In the genomic region with DNA sequence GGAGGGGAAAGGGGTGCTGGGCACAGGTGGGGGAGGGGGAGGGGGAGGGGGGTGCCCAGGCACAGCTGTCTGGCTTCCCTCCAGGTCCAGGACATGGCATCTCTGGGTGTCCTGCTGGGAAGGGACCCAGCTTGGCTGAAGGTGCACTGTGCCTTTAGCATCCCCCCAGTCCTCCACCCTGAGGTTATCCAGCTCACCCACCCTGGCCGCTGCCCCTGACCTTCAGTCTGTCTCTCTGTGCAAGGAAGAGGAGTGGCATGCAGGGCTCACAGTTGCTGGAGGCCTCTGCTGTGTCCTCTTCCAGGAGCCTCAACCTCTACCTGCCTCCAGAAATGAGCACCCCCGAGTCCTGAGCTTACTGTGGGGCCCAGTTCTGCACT, we compare ENCODE assay signal across 13 cellular contexts. TPM values are rescaled to one million over a fixed set of nuclear protein-coding genes. Genes with fewer than 3 reads are reported as not detected.
A peak's percentile ranks its signal among the peaks of the same experiment; 100 is the strongest.
DNase-seq lines count a peak whose midpoint lies in the region; ATAC-seq and TF ChIP-seq lines count a peak whose summit lies in the region.
"Had no signal": no experiment of that assay in that cellular context is flagged by ENCODE, and none has a peak within 500 bp of the region (broad histone marks: within the 10 kb centered on the region; RNA-seq: fewer than 3 reads in every experiment).

No MANE protein-coding gene starts in this region.

- intact Hi-C loops in activated CD4-positive, alpha-beta memory T cell treated with anti-CD3 and anti-CD28 coated beads for 36 hours (cut with micrococcal nuclease), result loop anchor here (2.0 kb wide), 1 partner anchor 14 kb away; no protein-coding TSS in a partner anchor

- TF ChIP-seq CTCF in upper lobe of left lung (IDR thresholded peaks at IDR 0.05), result no peak
- no peak for TF ChIP-seq CTCF in nephron progenitor cell (IDR thresholded peaks at IDR 0.05)

- no peaks in the 10 kb centered on the region for H3K27me3 ChIP-seq in upper lobe of left lung
- H3K27me3 ChIP-seq: right atrium auricular region had no signal

- H3K36me3 ChIP-seq in upper lobe of left lung, result no peaks in the 10 kb centered on the region
- H3K36me3 ChIP-seq: right atrium auricular region had no signal

- H3K27me3 Mint-ChIP-seq in activated T-cell treated with anti-CD3 and anti-CD28 coated beads, Interleukin-2, amount 50 U/mL, for 24 hours, result no peaks in the 10 kb centered on the region
- H3K27me3 Mint-ChIP-seq in activated CD4-positive, alpha-beta memory T cell treated with anti-CD3 and anti-CD28 coated beads for 36 hours, result no peaks in the 10 kb centered on the region
- H3K27me3 Mint-ChIP-seq in nephron progenitor cell (ENCODE audit: low read depth, poor library complexity), result peaks cover 18% of the 10 kb centered on the region
- H3K27me3 Mint-ChIP-seq: central memory CD8-positive, alpha-beta T cell had no signal

- TF ChIP-seq POLR2A in upper lobe of left lung (IDR thresholded peaks at IDR 0.05), result no peak

- H3K9me3 ChIP-seq in upper lobe of left lung, result peaks cover 0 to 3% (median 0%) of the 10 kb centered on the region in 4 donors
- H3K9me3 ChIP-seq: right atrium auricular region had no signal

- no peak overlapping the region for H3K4me3 ChIP-seq in upper lobe of left lung
- H3K4me3 ChIP-seq: right atrium auricular region had no signal

- CTCF ChIA-PET in activated CD4-positive, alpha-beta memory T cell treated with anti-CD3 and anti-CD28 coated beads for 36 hours (lab: Charles Lee), result interaction anchor here (0.8 to 1.4 kb wide), 7 partner anchors 22 to 198 kb away, joined by 3 to 4 read pairs (median 3); no protein-coding TSS in a partner anchor

- POLR2A ChIA-PET in activated CD4-positive, alpha-beta memory T cell treated with anti-CD3 and anti-CD28 coated beads for 36 hours (lab: Charles Lee), result interaction anchor here (0.5 to 1.5 kb wide), 3 partner anchors 9 to 36 kb away, joined by 4 read pairs; a partner anchor contains a TSS

- ATAC-seq in upper lobe of left lung (ENCODE audit: low FRiP score in 2 of 2) (no peak), GM18498 (IDR thresholded peaks at IDR 0.05; ENCODE audit: unreplicated experiment) (no peak)

- H3K9me3 Mint-ChIP-seq in activated T-cell treated with anti-CD3 and anti-CD28 coated beads, Interleukin-2, amount 50 U/mL, for 24 hours, result no peaks in the 10 kb centered on the region
- no peaks in the 10 kb centered on the region for H3K9me3 Mint-ChIP-seq in activated CD4-positive, alpha-beta memory T cell treated with anti-CD3 and anti-CD28 coated beads for 36 hours
- peaks cover 23% of the 10 kb centered on the region for H3K9me3 Mint-ChIP-seq in nephron progenitor cell
- H3K9me3 Mint-ChIP-seq: central memory CD8-positive, alpha-beta T cell had no signal

- DNase-seq in activated T-cell treated with anti-CD3 and anti-CD28 coated beads, Interleukin-2, amount 50 U/mL, for 24 hours, result peak; percentile 28
- DNase-seq in activated T-cell treated with anti-CD3 and anti-CD28 coated beads for 4 hours (no peak), mesenteric fat pad (ENCODE audit: low spot score) (peak; percentile 76), upper lobe of left lung (no peak), nephron progenitor cell (no peak), SKM-1 treated with dmso at 0.1 percent for 144 hours (lab: John Stamatoyannopoulos, UW; ENCODE audit: unreplicated experiment) (no peak)
- DNase-seq in activated CD4-positive, alpha-beta memory T cell treated with anti-CD3 and anti-CD28 coated beads for 36 hours, result no peak
- DNase-seq: MM.1S, NCI-H187 had no signal

- peaks cover 10 to 23% (median 18%) of the 10 kb centered on the region in 4 donors for H3K4me1 ChIP-seq in upper lobe of left lung

- H3K27ac ChIP-seq in upper lobe of left lung, result peak overlapping the region; percentile 65 to 84 (median 76)
- H3K27ac ChIP-seq: right atrium auricular region had no signal

- peaks cover 21% of the 10 kb centered on the region for H3K4me1 Mint-ChIP-seq in activated T-cell treated with anti-CD3 and anti-CD28 coated beads, Interleukin-2, amount 50 U/mL, for 24 hours (ENCODE audit: low read depth)
- H3K4me1 Mint-ChIP-seq in activated CD4-positive, alpha-beta memory T cell treated with anti-CD3 and anti-CD28 coated beads for 36 hours (ENCODE audit: low read depth), result peaks cover 20% of the 10 kb centered on the region
- peaks cover 30% of the 10 kb centered on the region for H3K4me1 Mint-ChIP-seq in nephron progenitor cell

- TF ChIP-seq EP300 in upper lobe of left lung (IDR thresholded peaks at IDR 0.05), result no peak

- no peaks in the 10 kb centered on the region for H3K36me3 Mint-ChIP-seq in activated T-cell treated with anti-CD3 and anti-CD28 coated beads, Interleukin-2, amount 50 U/mL, for 24 hours (ENCODE audit: low read depth)
- no peaks in the 10 kb centered on the region for H3K36me3 Mint-ChIP-seq in activated CD4-positive, alpha-beta memory T cell treated with anti-CD3 and anti-CD28 coated beads for 36 hours
- H3K36me3 Mint-ChIP-seq in nephron progenitor cell (ENCODE audit: low read depth), result no peaks in the 10 kb centered on the region

- H3K4me3 Mint-ChIP-seq in activated T-cell treated with anti-CD3 and anti-CD28 coated beads, Interleukin-2, amount 50 U/mL, for 24 hours, result no peak overlapping the region
- no peak overlapping the region for H3K4me3 Mint-ChIP-seq in activated CD4-positive, alpha-beta memory T cell treated with anti-CD3 and anti-CD28 coated beads for 36 hours
- no peak overlapping the region for H3K4me3 Mint-ChIP-seq in nephron progenitor cell
- H3K4me3 Mint-ChIP-seq: memory B cell had no signal

- WGBS in upper lobe of left lung, 2 donors, result 60 to 79% methylated on average over 1 to 2 of the region's 2 CpGs

- H3K27ac Mint-ChIP-seq in activated T-cell treated with anti-CD3 and anti-CD28 coated beads, Interleukin-2, amount 50 U/mL, for 24 hours, result no peak overlapping the region
- peak overlapping the region; percentile 47 for H3K27ac Mint-ChIP-seq in activated CD4-positive, alpha-beta memory T cell treated with anti-CD3 and anti-CD28 coated beads for 36 hours
- no peak overlapping the region for H3K27ac Mint-ChIP-seq in nephron progenitor cell
- H3K27ac Mint-ChIP-seq: memory B cell had no signal

RNA-seq across cellular contexts. Expression of a gene that starts 9.4 kb away (rescaled TPM):
- total RNA-seq in activated CD4-positive, alpha-beta memory T cell treated with anti-CD3 and anti-CD28 coated beads for 36 hours, result 10 to 100 TPM; 52.0 to 58.7 TPM
- total RNA-seq in mesenteric fat pad, result 940 TPM
- 1,000 to 10,000 TPM in 5 of 6 donors, 100 to 1,000 TPM in 1; 993 to 3,355 (median 2,221) TPM for total RNA-seq in upper lobe of left lung

RNA-seq across cellular contexts. Expression of a gene that starts 22.7 kb away (rescaled TPM):
- total RNA-seq in activated CD4-positive, alpha-beta memory T cell treated with anti-CD3 and anti-CD28 coated beads for 36 hours, result under 1 TPM; 0.27 to 0.29 TPM
- 1.5 TPM for total RNA-seq in mesenteric fat pad
- total RNA-seq in upper lobe of left lung, result 10 to 100 TPM in 4 of 6 donors, 1 to 10 TPM in 2; 8.7 to 28.3 (median 14.2) TPM

Comparison
In these comparisons a context has a peak if more than half of its experiments do, and no peak if none do; other contexts are left out.
1. DNase-seq: peak in activated T-cell treated with anti-CD3 and anti-CD28 coated beads, Interleukin-2, amount 50 U/mL, for 24 hours (single experiment) and mesenteric fat pad (single experiment); none in activated T-cell treated with anti-CD3 and anti-CD28 coated beads for 4 hours (single experiment), activated CD4-positive, alpha-beta memory T cell treated with anti-CD3 and anti-CD28 coated beads for 36 hours (single experiment), upper lobe of left lung (0 of 2), nephron progenitor cell (single experiment) and SKM-1 treated with dmso at 0.1 percent for 144 hours (single experiment).
2. RNA of a gene that starts 9.4 kb away (total RNA-seq): 993 to 3,355 TPM in upper lobe of left lung and 940 TPM in mesenteric fat pad (single experiment); 52.0 to 58.7 TPM in activated CD4-positive, alpha-beta memory T cell treated with anti-CD3 and anti-CD28 coated beads for 36 hours; every median in the first group is over 10 times any median in the second.